Comparison of ENCODE assay signal across 27 cellular contexts in genomic region chr17:6107791-6108190, GRCh38. TPM values are rescaled to one million over a fixed set of nuclear protein-coding genes. Genes with fewer than 3 reads are reported as not detected.
"Had no signal": no experiment of that assay in that cellular context is flagged by ENCODE, and none has a peak within 500 bp of the region (broad histone marks: within the 10 kb centered on the region; RNA-seq: fewer than 3 reads in every experiment).

No MANE protein-coding gene starts in this region.

- H3K9me3 ChIP-seq: esophagus muscularis mucosa had no signal

- ATAC-seq: activated CD4-positive, alpha-beta T cell treated with anti-CD3 and anti-CD28 coated beads for 36 hours; activated CD8-positive, alpha-beta memory T cell treated with anti-CD3 and anti-CD28 coated beads, Interleukin-2, amount 10 ng/mL, durations not matched to agents 7 days and 5 days; activated CD8-positive, alpha-beta T cell treated with anti-CD3 and anti-CD28 coated beads, Interleukin-2, amount 10 ng/mL, durations not matched to agents 7 days and 5 days; activated T-cell treated with anti-CD3 and anti-CD28 coated beads, Interleukin-2, amount 50 U/mL, for 72 hours; foreskin keratinocyte had no signal

- H3K4me3 Mint-ChIP-seq: activated CD4-positive, alpha-beta memory T cell treated with anti-CD3 and anti-CD28 coated beads for 36 hours; activated CD4-positive, alpha-beta T cell treated with anti-CD3 and anti-CD28 coated beads for 36 hours; activated CD4-positive, alpha-beta T cell treated with anti-CD3 and anti-CD28 coated beads, Interleukin-2, amount 10 ng/mL, durations not matched to agents 24 days and 14 days; activated CD8-positive, alpha-beta memory T cell treated with anti-CD3 and anti-CD28 coated beads, Interleukin-2, amount 10 ng/mL, durations not matched to agents 7 days and 5 days; activated CD8-positive, alpha-beta T cell treated with anti-CD3 and anti-CD28 coated beads, Interleukin-2, amount 10 ng/mL, durations not matched to agents 7 days and 5 days; activated naive CD8-positive, alpha-beta T cell; activated T-cell treated with anti-CD3 and anti-CD28 coated beads, Interleukin-2, amount 50 U/mL, for 72 hours; central memory CD8-positive, alpha-beta T cell; dendritic cell treated with granulocyte-macrophage colony-stimulating factor and Interleukin-4, amounts not matched to agents 40 ng/mL and 50 ng/mL, for 4 days had no signal

- H3K27ac Mint-ChIP-seq: activated CD4-positive, alpha-beta memory T cell treated with anti-CD3 and anti-CD28 coated beads for 36 hours; activated CD4-positive, alpha-beta T cell treated with anti-CD3 and anti-CD28 coated beads for 36 hours; activated CD4-positive, alpha-beta T cell treated with anti-CD3 and anti-CD28 coated beads, Interleukin-2, amount 10 ng/mL, durations not matched to agents 24 days and 14 days; activated CD8-positive, alpha-beta memory T cell treated with anti-CD3 and anti-CD28 coated beads, Interleukin-2, amount 10 ng/mL, durations not matched to agents 7 days and 5 days; activated CD8-positive, alpha-beta T cell treated with anti-CD3 and anti-CD28 coated beads, Interleukin-2, amount 10 ng/mL, durations not matched to agents 7 days and 5 days; activated naive CD8-positive, alpha-beta T cell; activated T-cell treated with anti-CD3 and anti-CD28 coated beads, Interleukin-2, amount 50 U/mL, for 72 hours; dendritic cell treated with granulocyte-macrophage colony-stimulating factor and Interleukin-4, amounts not matched to agents 40 ng/mL and 50 ng/mL, for 4 days had no signal

- H3K4me1 ChIP-seq: esophagus muscularis mucosa, foreskin keratinocyte had no signal

- H3K9me3 Mint-ChIP-seq: activated CD4-positive, alpha-beta memory T cell treated with anti-CD3 and anti-CD28 coated beads for 36 hours; activated T-cell treated with anti-CD3 and anti-CD28 coated beads, Interleukin-2, amount 50 U/mL, for 72 hours; central memory CD8-positive, alpha-beta T cell; dendritic cell treated with granulocyte-macrophage colony-stimulating factor and Interleukin-4, amounts not matched to agents 40 ng/mL and 50 ng/mL, for 4 days had no signal

- H3K36me3 ChIP-seq: brain microvascular endothelial cell, esophagus muscularis mucosa had no signal

- H3K4me1 Mint-ChIP-seq: activated CD4-positive, alpha-beta T cell treated with anti-CD3 and anti-CD28 coated beads, Interleukin-2, amount 10 ng/mL, durations not matched to agents 24 days and 14 days; central memory CD8-positive, alpha-beta T cell had no signal

- H3K27ac ChIP-seq: brain microvascular endothelial cell, coronary artery, dorsolateral prefrontal cortex, esophagus muscularis mucosa, foreskin keratinocyte had no signal

- H3K27me3 ChIP-seq: brain microvascular endothelial cell, dorsolateral prefrontal cortex, foreskin keratinocyte had no signal

- H3K36me3 Mint-ChIP-seq: activated CD4-positive, alpha-beta memory T cell treated with anti-CD3 and anti-CD28 coated beads for 36 hours; activated CD8-positive, alpha-beta memory T cell treated with anti-CD3 and anti-CD28 coated beads, Interleukin-2, amount 10 ng/mL, durations not matched to agents 7 days and 5 days; activated naive CD8-positive, alpha-beta T cell had no signal

- H3K27me3 Mint-ChIP-seq: dendritic cell treated with granulocyte-macrophage colony-stimulating factor and Interleukin-4, amounts not matched to agents 40 ng/mL and 50 ng/mL, for 4 days had no signal

- DNase-seq: activated CD4-positive, alpha-beta memory T cell treated with anti-CD3 and anti-CD28 coated beads for 36 hours; activated CD4-positive, alpha-beta T cell treated with anti-CD3 and anti-CD28 coated beads for 36 hours; activated CD4-positive, alpha-beta T cell treated with anti-CD3 and anti-CD28 coated beads, Interleukin-2, amount 10 ng/mL, durations not matched to agents 24 days and 14 days; activated CD4-positive, CD25-positive, alpha-beta regulatory T cell; activated CD4-positive, CD25-positive, alpha-beta regulatory T cell treated with anti-CD3 and anti-CD28 coated beads, Interleukin-2, amount 50 U/mL, for 72 hours; activated CD8-positive, alpha-beta memory T cell treated with anti-CD3 and anti-CD28 coated beads, Interleukin-2, amount 10 ng/mL, durations not matched to agents 7 days and 5 days; activated CD8-positive, alpha-beta memory T cell treated with anti-CD3 and anti-CD28 coated beads, Interleukin-2, amount 50 U/mL, for 4 hours; activated CD8-positive, alpha-beta T cell treated with anti-CD3 and anti-CD28 coated beads, Interleukin-2, amount 10 ng/mL, durations not matched to agents 7 days and 5 days; activated gamma-delta T cell treated with Interleukin-2 at 50 U/mL for 16 hours; activated naive CD4-positive, alpha-beta T cell treated with anti-CD3 and anti-CD28 coated beads, Interleukin-2, amount 50 U/mL, for 16 hours; activated naive CD4-positive, alpha-beta T cell treated with Interleukin-2 at 50 U/mL for 16 hours; activated T-cell treated with anti-CD3 and anti-CD28 coated beads, Interleukin-2, amount 50 U/mL, for 1 hour; activated T-cell treated with anti-CD3 and anti-CD28 coated beads, Interleukin-2, amount 50 U/mL, for 72 hours; amniotic stem cell; anterior cingulate cortex; brain microvascular endothelial cell; effector memory CD4-positive, alpha-beta T cell; erythroblast; foreskin keratinocyte; T-helper 2 cell had no signal

- H3K4me3 ChIP-seq: coronary artery, dorsolateral prefrontal cortex, esophagus muscularis mucosa had no signal

RNA-seq across cellular contexts. Expression of gene WSCD1, which starts 37.6 kb away (rescaled TPM):
- total RNA-seq: activated CD4-positive, alpha-beta T cell treated with anti-CD3 and anti-CD28 coated beads, Interleukin-2, amount 10 ng/mL, durations not matched to agents 24 days and 14 days; activated CD8-positive, alpha-beta T cell treated with anti-CD3 and anti-CD28 coated beads, Interleukin-2, amount 10 ng/mL, durations not matched to agents 7 days and 5 days; foreskin keratinocyte; T-helper 1 cell treated with Interleukin-12 subunit alpha and Interleukin-12 subunit beta and Interleukin-4 antibody, amounts not matched to agents 30 ng/mL and 1 ng/mL, for 36 hours had no signal
- polyA plus RNA-seq: foreskin keratinocyte had no signal
